In genomic region chr12:22624573-22624907, GRCh38 we compare ENCODE assay signal across 8 cellular contexts. TPM values are rescaled to one million over a fixed set of nuclear protein-coding genes. Genes with fewer than 3 reads are reported as not detected.
DNase-seq lines count a peak whose midpoint lies in the region; ATAC-seq and TF ChIP-seq lines count a peak whose summit lies in the region.

No MANE protein-coding gene starts in this region.

- no peak for TF ChIP-seq RAD21 in HCT116 (IDR thresholded peaks at IDR 0.05; ENCODE audit: low read depth)

- ATAC-seq in CD4-positive, CD25-positive, alpha-beta regulatory T cell (ENCODE audit: low read depth in 2 of 2), result no peak
- peak; percentile 37 for ATAC-seq in HCT116
- ATAC-seq in activated CD8-positive, alpha-beta T cell treated with anti-CD3 and anti-CD28 coated beads for 36 hours, result no peak
- ATAC-seq in left cardiac atrium, result peak; percentile 21 to 58

- RAD21 ChIA-PET in HCT116 (lab: Charles Lee; ENCODE audit: low non-redundant PET in 1 of 2, low total read pairs in 2 of 2, uncharacterized antibody in 2 of 2, unreplicated experiment in 2 of 2), result interaction anchor here in 1 of 2 experiments (0.6 kb wide), 1 partner anchor 34 kb away, joined by 3 read pairs; no protein-coding TSS in a partner anchor

- no peaks in the 10 kb centered on the region for H3K36me3 Mint-ChIP-seq in CD4-positive, CD25-positive, alpha-beta regulatory T cell
- peaks cover 13% of the 10 kb centered on the region for H3K36me3 Mint-ChIP-seq in activated CD8-positive, alpha-beta T cell treated with anti-CD3 and anti-CD28 coated beads for 36 hours (ENCODE audit: low read depth)

- POLR2A ChIA-PET in HCT116 (lab: Charles Lee), result interaction anchor here (0.8 to 1.6 kb wide), 5 partner anchors 12 to 44 kb away, joined by 3 to 6 read pairs (median 3); no protein-coding TSS in a partner anchor
- POLR2A ChIA-PET in activated CD8-positive, alpha-beta T cell treated with anti-CD3 and anti-CD28 coated beads for 36 hours (lab: Charles Lee), result interaction anchor here (0.8 to 1.7 kb wide), 7 partner anchors 14 to 967 kb away, joined by 3 to 11 read pairs (median 4); partner anchors contain the start of gene C2CD5

- no peak for TF ChIP-seq CTCF in HCT116 (IDR thresholded peaks at IDR 0.05 in 2 of 3, conservative IDR thresholded peaks at IDR 0.05 in 1 of 3; ENCODE audit: borderline replicate concordance in 1 of 3, insufficient read depth in 1 of 3, low read depth in 2 of 3, low read length in 2 of 3)
- no peak for TF ChIP-seq CTCF in activated CD8-positive, alpha-beta T cell treated with anti-CD3 and anti-CD28 coated beads for 36 hours (IDR thresholded peaks at IDR 0.05)

- no peaks in the 10 kb centered on the region for H3K36me3 ChIP-seq in CD4-positive, CD25-positive, alpha-beta regulatory T cell (ENCODE audit: control insufficient read depth, insufficient read depth, low read length)
- H3K36me3 ChIP-seq in HCT116 (ENCODE audit: control insufficient read depth in 1 of 2, insufficient read depth in 2 of 2, low read length in 2 of 2), result no peaks in the 10 kb centered on the region
- H3K36me3 ChIP-seq in skeletal muscle satellite cell (ENCODE audit: insufficient read depth, low read length), result no peaks in the 10 kb centered on the region

- H3K4me1 Mint-ChIP-seq in CD4-positive, CD25-positive, alpha-beta regulatory T cell, result peaks cover 32 to 45% (median 38%) of the 10 kb centered on the region in 4 donors
- peaks cover 32% of the 10 kb centered on the region for H3K4me1 Mint-ChIP-seq in activated CD8-positive, alpha-beta T cell treated with anti-CD3 and anti-CD28 coated beads for 36 hours (ENCODE audit: low read depth)

- no peak overlapping the region for H2AFZ ChIP-seq in HCT116 (ENCODE audit: low read depth, low read length, poor library complexity, severe bottlenecking)

- peak overlapping the region; percentile 81 for H3K4me2 ChIP-seq in HCT116 (ENCODE audit: low read length)
- H3K4me2 ChIP-seq in skeletal muscle satellite cell (ENCODE audit: low read length), result peak overlapping the region; percentile 85

- TSS peak; percentile 98 for BruUV-seq in HCT116 (replicated peaks; lab: Mats Ljungman, UMichigan)

- H3K4me3 Mint-ChIP-seq in CD4-positive, CD25-positive, alpha-beta regulatory T cell, result peak overlapping the region; percentile 94 to 99 (median 96)
- H3K4me3 Mint-ChIP-seq in activated CD8-positive, alpha-beta T cell treated with anti-CD3 and anti-CD28 coated beads for 36 hours, result peak overlapping the region; percentile 100

- H3K79me2 ChIP-seq in HCT116 (ENCODE audit: insufficient read depth, low read length), result peaks cover 46% of the 10 kb centered on the region

- H3K9ac ChIP-seq in HCT116 (ENCODE audit: low read length), result peak overlapping the region; percentile 84
- H3K9ac ChIP-seq in skeletal muscle satellite cell (ENCODE audit: low read depth, low read length), result peak overlapping the region; percentile 94

- no peaks in the 10 kb centered on the region for H3K9me2 ChIP-seq in HCT116 (ENCODE audit: insufficient read depth)

- H3K4me3 ChIP-seq in CD4-positive, CD25-positive, alpha-beta regulatory T cell (ENCODE audit: low read depth, low read length), result peak overlapping the region; percentile 90
- H3K4me3 ChIP-seq in HCT116 (replicated peaks in 1 of 2; ENCODE audit: low read depth in 1 of 2, low read length in 2 of 2) (peak overlapping the region; percentile 70 to 86), skeletal muscle satellite cell (ENCODE audit: low read length) (peak overlapping the region; percentile 82)

- no peak for TF ChIP-seq POLR2A in HCT116 (IDR thresholded peaks at IDR 0.05; ENCODE audit: borderline replicate concordance, extremely low read depth, insufficient read depth, insufficient read length)

- H4K20me1 ChIP-seq in HCT116 (ENCODE audit: insufficient read depth), result 0 out of 2 replicates have a peak, but pooled peaks cover 5% of the 10 kb centered on the region

- intact Hi-C loops in HCT116 (cut with micrococcal nuclease), result no loop called here
- intact Hi-C loops in activated CD8-positive, alpha-beta T cell treated with anti-CD3 and anti-CD28 coated beads for 36 hours (cut with micrococcal nuclease), result loop anchor here (2.0 kb wide), 1 partner anchor 104 kb away; no protein-coding TSS in a partner anchor
- intact Hi-C loops in left cardiac atrium (cut with DNase I), result loop anchor here in 1 of 2 donors (2.0 kb wide), 1 partner anchor 80 kb away; the partner anchor contains the start of gene C2CD5

- peaks cover 26% of the 10 kb centered on the region for H3K4me1 ChIP-seq in CD4-positive, CD25-positive, alpha-beta regulatory T cell (ENCODE audit: control insufficient read depth, insufficient read depth, low read length, poor library complexity, severe bottlenecking)
- H3K4me1 ChIP-seq in HCT116 (ENCODE audit: control insufficient read depth in 1 of 2, insufficient read depth in 2 of 2, low read length in 2 of 2) (peaks cover 9 to 20% of the 10 kb centered on the region in 2 experiments; a peak in 3 of 4 replicates), skeletal muscle satellite cell (ENCODE audit: control insufficient read depth, insufficient read depth, low read length) (peaks cover 21% of the 10 kb centered on the region)

- peaks cover 33% of the 10 kb centered on the region for H3K27me3 Mint-ChIP-seq in CD4-positive, CD25-positive, alpha-beta regulatory T cell
- peaks cover 4% of the 10 kb centered on the region for H3K27me3 Mint-ChIP-seq in activated CD8-positive, alpha-beta T cell treated with anti-CD3 and anti-CD28 coated beads for 36 hours

- DNase-seq in CD4-positive, CD25-positive, alpha-beta regulatory T cell, result no peak
- DNase-seq in HCT116 (ENCODE audit: low read depth, low spot score) (no peak), left cardiac atrium (no peak), NCI-H748 treated with DMSO at 0.1 percent for 48 hours (lab: John Stamatoyannopoulos, UW) (no peak), COLO668 (lab: John Stamatoyannopoulos, UW; ENCODE audit: unreplicated experiment) (no peak), H4 (ENCODE audit: low spot score) (no peak)
- DNase-seq in activated CD8-positive, alpha-beta T cell treated with anti-CD3 and anti-CD28 coated beads for 36 hours, result peak; percentile 7

- CTCF ChIA-PET in HCT116 (lab: Charles Lee), result interaction anchor here (1.5 kb wide), 1 partner anchor 95 kb away, joined by 4 read pairs; no protein-coding TSS in a partner anchor
- CTCF ChIA-PET in activated CD8-positive, alpha-beta T cell treated with anti-CD3 and anti-CD28 coated beads for 36 hours (lab: Charles Lee), result interaction anchor here (1.9 to 2.2 kb wide), 2 partner anchors 47 to 80 kb away, joined by 5 to 8 read pairs; partner anchors contain the start of gene C2CD5

- H3K27me3 ChIP-seq in CD4-positive, CD25-positive, alpha-beta regulatory T cell (ENCODE audit: control insufficient read depth, insufficient read depth, low read length), result peaks cover 5% of the 10 kb centered on the region
- no peaks in the 10 kb centered on the region for H3K27me3 ChIP-seq in HCT116 (ENCODE audit: insufficient read depth, low read length)
- H3K27me3 ChIP-seq in skeletal muscle satellite cell (ENCODE audit: control insufficient read depth, insufficient read depth, low read length), result no peaks in the 10 kb centered on the region

- peaks cover 0 to 2% (median 0%) of the 10 kb centered on the region in 7 donors for H3K9me3 Mint-ChIP-seq in CD4-positive, CD25-positive, alpha-beta regulatory T cell
- H3K9me3 Mint-ChIP-seq in activated CD8-positive, alpha-beta T cell treated with anti-CD3 and anti-CD28 coated beads for 36 hours, result no peaks in the 10 kb centered on the region

- H3K27ac ChIP-seq in CD4-positive, CD25-positive, alpha-beta regulatory T cell (ENCODE audit: insufficient read depth, low read length, poor library complexity, severe bottlenecking), result peak overlapping the region; percentile 90
- peak overlapping the region; percentile 88 for H3K27ac ChIP-seq in HCT116 (ENCODE audit: low read depth, low read length)

- H3K27ac Mint-ChIP-seq in CD4-positive, CD25-positive, alpha-beta regulatory T cell, result peak overlapping the region; percentile 94 to 100 (median 97)
- peak overlapping the region; percentile 94 for H3K27ac Mint-ChIP-seq in activated CD8-positive, alpha-beta T cell treated with anti-CD3 and anti-CD28 coated beads for 36 hours

- H3K9me3 ChIP-seq in CD4-positive, CD25-positive, alpha-beta regulatory T cell (ENCODE audit: control insufficient read depth in 2 of 2, low read length in 2 of 2), result no peaks in the 10 kb centered on the region
- H3K9me3 ChIP-seq in HCT116 (ENCODE audit: control insufficient read depth in 1 of 2, insufficient read depth in 1 of 2, low read depth in 1 of 2, low read length in 2 of 2), result no peaks in the 10 kb centered on the region
- no peaks in the 10 kb centered on the region for H3K9me3 ChIP-seq in skeletal muscle satellite cell (replicated peaks; ENCODE audit: low read length)

TF ChIP-seq in HCT116, 20 proteins besides CTCF, POLR2A, EP300 and RAD21 (continues in another document):
- no peak for TF ChIP-seq FOSL1 (IDR thresholded peaks at IDR 0.05; ENCODE audit: low read depth)
- TF ChIP-seq SIN3A (IDR thresholded peaks at IDR 0.05; ENCODE audit: low read depth), result no peak
- no peak for TF ChIP-seq ATF3 (IDR thresholded peaks at IDR 0.05)
- no peak for TF ChIP-seq CEBPB (IDR thresholded peaks at IDR 0.05; ENCODE audit: low read depth)
- TF ChIP-seq SRF (IDR thresholded peaks at IDR 0.05; ENCODE audit: low read depth), result no peak
- no peak for TF ChIP-seq CBX3 (IDR thresholded peaks at IDR 0.05; ENCODE audit: low read depth)
- no peak for TF ChIP-seq POLR2AphosphoS5 (IDR thresholded peaks at IDR 0.05; ENCODE audit: low read depth, low read length)
- no peak for TF ChIP-seq ZFX (IDR thresholded peaks at IDR 0.05)
- TF ChIP-seq EZH2 (IDR thresholded peaks at IDR 0.05), result no peak
- no peak for TF ChIP-seq ELF1 (IDR thresholded peaks at IDR 0.05; ENCODE audit: borderline replicate concordance, low read depth)
- TF ChIP-seq, protein P1, sequence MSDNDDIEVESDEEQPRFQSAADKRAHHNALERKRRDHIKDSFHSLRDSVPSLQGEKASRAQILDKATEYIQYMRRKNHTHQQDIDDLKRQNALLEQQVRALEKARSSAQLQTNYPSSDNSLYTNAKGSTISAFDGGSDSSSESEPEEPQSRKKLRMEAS (IDR thresholded peaks at IDR 0.05), result no peak
- no peak for TF ChIP-seq SP1 (IDR thresholded peaks at IDR 0.05; ENCODE audit: low read depth)
- no peak for TF ChIP-seq EZH2phosphoT487 (IDR thresholded peaks at IDR 0.05; ENCODE audit: borderline replicate concordance)

RNA-seq across cellular contexts. Expression of gene ETNK1, which starts 0.4 kb away (rescaled TPM):
- 64.4 TPM for total RNA-seq in CD4-positive, CD25-positive, alpha-beta regulatory T cell
- polyA plus RNA-seq in CD4-positive, CD25-positive, alpha-beta regulatory T cell, result 10 to 100 TPM; 20.9 to 24.7 (median 21.6) TPM
- total RNA-seq in HCT116 (2021; ENCODE audit: unreplicated experiment) (83.6 TPM), left cardiac atrium (10 to 100 TPM; 22.8 to 28.5 TPM)
- polyA plus RNA-seq in HCT116 (2012), result 21.3 and 28.6 TPM in 2 replicates
- 10 to 100 TPM; 54.9 to 55.2 TPM for total RNA-seq in activated CD8-positive, alpha-beta T cell treated with anti-CD3 and anti-CD28 coated beads for 36 hours
- total RNA-seq in skeletal muscle satellite cell (2012; rRNA removed), result 24.5 and 35.2 TPM in 2 replicates
- 17.4 and 19.9 TPM in 2 replicates for total RNA-seq in H4 (2014; rRNA removed; shearing (Covaris generic))

Comparison
In these comparisons a context has a peak if more than half of its experiments do, and no peak if none do; other contexts are left out.
1. ATAC-seq: peak in HCT116 (single experiment) and left cardiac atrium (2 of 2); none in CD4-positive, CD25-positive, alpha-beta regulatory T cell (0 of 2) and activated CD8-positive, alpha-beta T cell treated with anti-CD3 and anti-CD28 coated beads for 36 hours (single experiment).
2. Peak in every context shown above with its lines, with median percentiles within 50 percentile points of each other: H3K4me3 ChIP-seq.